Comparison of ENCODE assay signal across 8 cellular contexts in the genomic region with DNA sequence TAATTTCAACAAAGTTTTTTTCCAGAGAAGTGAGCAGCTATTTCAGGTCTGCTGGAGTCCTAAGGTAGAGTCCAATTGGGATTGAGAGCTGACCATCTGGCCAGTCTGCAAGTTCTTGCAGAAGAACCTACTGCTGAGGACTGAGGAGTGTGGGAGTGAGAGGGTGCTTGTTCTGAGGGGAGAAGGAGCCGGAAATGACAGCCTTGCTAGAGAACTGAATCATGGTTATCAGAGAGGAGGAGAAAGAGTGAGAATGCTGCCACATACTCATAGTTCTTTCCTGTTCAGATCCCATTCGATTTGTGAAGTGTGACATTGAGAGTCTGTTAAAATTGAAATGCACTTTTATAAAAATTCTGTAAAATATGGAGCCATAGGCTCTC.
A peak's percentile ranks its signal among the peaks of the same experiment; 100 is the strongest.
DNase-seq lines count a peak whose midpoint lies in the region; ATAC-seq and TF ChIP-seq lines count a peak whose summit lies in the region.
"Had no signal": no experiment of that assay in that cellular context is flagged by ENCODE, and none has a peak within 500 bp of the region (broad histone marks: within the 10 kb centered on the region; RNA-seq: fewer than 3 reads in every experiment).

No MANE protein-coding gene starts in this region.

- H2AFZ ChIP-seq in Karpas-422 (ENCODE audit: low read length): peak overlapping the region; percentile 39

- POLR2A ChIA-PET in activated naive CD8-positive, alpha-beta T cell treated with anti-CD3 and anti-CD28 coated beads, Interleukin-2, amount 10 ng/mL, durations not matched to agents 7 days and 5 days (lab: Charles Lee): interaction anchor here (1.9 kb wide), 1 partner anchor 240 kb away, joined by 7 read pairs; no protein-coding TSS in a partner anchor

- peaks cover 1% of the 10 kb centered on the region for H3K9me3 Mint-ChIP-seq in activated naive CD8-positive, alpha-beta T cell treated with anti-CD3 and anti-CD28 coated beads, Interleukin-2, amount 10 ng/mL, durations not matched to agents 7 days and 5 days
- H3K9me3 Mint-ChIP-seq in nephron: no peaks in the 10 kb centered on the region

- no peak overlapping the region for H3K27ac ChIP-seq in Karpas-422 (ENCODE audit: low read length)
- H3K27ac ChIP-seq: gastrocnemius medialis had no signal

- no peak for TF ChIP-seq CTCF in nephron (IDR thresholded peaks at IDR 0.05; ENCODE audit: unreplicated experiment in 3 of 3)

- H3K27me3 Mint-ChIP-seq in activated naive CD8-positive, alpha-beta T cell treated with anti-CD3 and anti-CD28 coated beads, Interleukin-2, amount 10 ng/mL, durations not matched to agents 7 days and 5 days: peaks cover 12% of the 10 kb centered on the region
- no peaks in the 10 kb centered on the region for H3K27me3 Mint-ChIP-seq in nephron (ENCODE audit: low read depth)

- no peaks in the 10 kb centered on the region for H3K9me3 ChIP-seq in Karpas-422 (ENCODE audit: low read length)
- H3K9me3 ChIP-seq: gastrocnemius medialis had no signal

- no peak overlapping the region for H3K4me3 ChIP-seq in Karpas-422 (ENCODE audit: low read length)
- H3K4me3 ChIP-seq: gastrocnemius medialis had no signal

- H3K79me2 ChIP-seq in Karpas-422 (ENCODE audit: low read length): no peaks in the 10 kb centered on the region

- peak overlapping the region; percentile 45 for H3K4me3 Mint-ChIP-seq in activated naive CD8-positive, alpha-beta T cell treated with anti-CD3 and anti-CD28 coated beads, Interleukin-2, amount 10 ng/mL, durations not matched to agents 7 days and 5 days
- H3K4me3 Mint-ChIP-seq in nephron: no peak overlapping the region

- no peak for DNase-seq in Karpas-422
- no peak for DNase-seq in activated naive CD8-positive, alpha-beta T cell treated with anti-CD3 and anti-CD28 coated beads, Interleukin-2, amount 10 ng/mL, durations not matched to agents 7 days and 5 days
- DNase-seq in NCI-H1048 (lab: John Stamatoyannopoulos, UW): no peak
- no peak for DNase-seq in cortex of kidney (lab: John Stamatoyannopoulos, UW)
- DNase-seq: gastrocnemius medialis had no signal

- peaks cover 30% of the 10 kb centered on the region for H3K4me1 Mint-ChIP-seq in activated naive CD8-positive, alpha-beta T cell treated with anti-CD3 and anti-CD28 coated beads, Interleukin-2, amount 10 ng/mL, durations not matched to agents 7 days and 5 days
- peaks cover 6% of the 10 kb centered on the region for H3K4me1 Mint-ChIP-seq in nephron

- peak overlapping the region; percentile 75 for H3K27ac Mint-ChIP-seq in activated naive CD8-positive, alpha-beta T cell treated with anti-CD3 and anti-CD28 coated beads, Interleukin-2, amount 10 ng/mL, durations not matched to agents 7 days and 5 days
- H3K27ac Mint-ChIP-seq in nephron: peak overlapping the region; percentile 82 to 92 (median 87)

- H3K36me3 Mint-ChIP-seq in activated naive CD8-positive, alpha-beta T cell treated with anti-CD3 and anti-CD28 coated beads, Interleukin-2, amount 10 ng/mL, durations not matched to agents 7 days and 5 days: peaks cover 3% of the 10 kb centered on the region
- no peaks in the 10 kb centered on the region for H3K36me3 Mint-ChIP-seq in nephron (ENCODE audit: low read depth)

- peaks cover 43% of the 10 kb centered on the region for H3K4me1 ChIP-seq in Karpas-422 (ENCODE audit: low read length)
- H3K4me1 ChIP-seq: gastrocnemius medialis had no signal

- H4K20me1 ChIP-seq in Karpas-422 (ENCODE audit: insufficient read depth, low read depth, low read length): no peaks in the 10 kb centered on the region

- no peaks in the 10 kb centered on the region for H3K9me2 ChIP-seq in Karpas-422 (replicated peaks; ENCODE audit: insufficient read depth, low read length)

- peak overlapping the region; percentile 51 for H3K4me2 ChIP-seq in Karpas-422 (ENCODE audit: low read depth, low read length, poor library complexity, severe bottlenecking)

- H3K27me3 ChIP-seq in Karpas-422 (ENCODE audit: low read length): no peaks in the 10 kb centered on the region
- H3K27me3 ChIP-seq: gastrocnemius medialis had no signal

- H3K9ac ChIP-seq in Karpas-422 (ENCODE audit: low read length): peak overlapping the region; percentile 26; the same call in 1 of the 2 replicates

- no peaks in the 10 kb centered on the region for H3K36me3 ChIP-seq in Karpas-422 (ENCODE audit: insufficient read depth, low read length)
- H3K36me3 ChIP-seq: gastrocnemius medialis had no signal

- ATAC-seq in GM19395 (IDR thresholded peaks at IDR 0.05; ENCODE audit: unreplicated experiment): peak; percentile 9
- no peak for ATAC-seq in activated naive CD8-positive, alpha-beta T cell treated with anti-CD3 and anti-CD28 coated beads, Interleukin-2, amount 10 ng/mL, durations not matched to agents 7 days and 5 days (ENCODE audit: low read depth)
- no peak for ATAC-seq in HG03159 (IDR thresholded peaks at IDR 0.05; ENCODE audit: unreplicated experiment)
- ATAC-seq: gastrocnemius medialis had no signal
